ENCODE assay signal across 8 cellular contexts in the genomic region with DNA sequence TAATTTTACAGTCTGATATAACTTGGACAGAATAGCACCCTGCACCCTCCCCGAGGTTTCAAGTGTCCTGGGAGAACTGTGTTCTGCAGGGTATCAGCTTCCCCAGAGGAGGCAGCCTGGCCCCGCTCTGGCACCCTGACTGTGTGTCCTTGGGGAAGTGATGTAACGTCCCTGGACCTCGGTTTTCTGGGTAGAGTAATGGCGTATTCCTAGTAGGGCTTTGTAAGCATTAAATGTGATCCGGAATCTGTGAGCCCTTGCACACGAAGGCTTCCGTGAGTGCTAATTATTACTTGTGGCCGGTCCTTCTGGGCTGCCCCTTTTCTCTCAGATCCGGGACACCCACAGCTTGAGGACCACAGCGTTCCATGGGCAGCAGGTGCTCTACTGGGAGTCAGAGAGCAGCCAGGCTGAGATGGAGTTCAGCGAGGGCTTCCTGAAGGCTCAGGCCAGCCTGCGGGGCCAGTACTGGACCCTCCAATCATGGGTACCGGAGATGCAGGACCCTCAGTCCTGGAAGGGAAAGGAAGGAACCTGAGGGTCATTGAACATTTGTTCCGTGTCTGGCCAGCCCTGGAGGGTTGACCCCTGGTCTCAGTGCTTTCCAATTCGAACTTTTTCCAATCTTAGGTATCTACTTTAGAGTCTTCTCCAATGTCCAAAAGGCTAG. TPM values are rescaled to one million over a fixed set of nuclear protein-coding genes. Genes with fewer than 3 reads are reported as not detected.
DNase-seq lines count a peak whose midpoint lies in the region; ATAC-seq and TF ChIP-seq lines count a peak whose summit lies in the region.

No MANE protein-coding gene starts in this region.

- no peak for ATAC-seq in CD4-positive, alpha-beta T cell (ENCODE audit: poor library complexity)
- no peak for ATAC-seq in central memory CD8-positive, alpha-beta T cell (replicated peaks; ENCODE audit: extremely low read depth, poor library complexity, severe bottlenecking)
- ATAC-seq in GM18517 (IDR thresholded peaks at IDR 0.05; ENCODE audit: unreplicated experiment) = no peak

- H3K4me2 ChIP-seq in MM.1S (ENCODE audit: low read depth, low read length) = peak overlapping the region; percentile 89

- H3K27ac ChIP-seq in CD4-positive, alpha-beta T cell (ENCODE audit: low read depth, low read length) = peak overlapping the region; percentile 82
- no peak overlapping the region for H3K27ac ChIP-seq in MM.1S (ENCODE audit: low read length)

- DNase-seq in CD4-positive, alpha-beta T cell = no peak
- DNase-seq in MM.1S (no peak), neural crest cell (ENCODE audit: low read depth, low spot score) (no peak), NCI-H2029 treated with DMSO at 0.1 percent for 48 hours (lab: John Stamatoyannopoulos, UW) (no peak), KBM-7 (no peak)
- DNase-seq in central memory CD8-positive, alpha-beta T cell (ENCODE audit: low spot score in 2 of 2) = no peak
- no peak for DNase-seq in effector CD4-positive, alpha-beta T cell

- in situ Hi-C loops in KBM-7 (cut with MboI; ENCODE audit: low pct_unique_long_range_greater_than_20kb, low sequenced_read_pairs) = no loop called here

- H3F3A ChIP-seq in MM.1S (ENCODE audit: insufficient read depth, low read length) = no peaks in the 10 kb centered on the region

- H3K9ac ChIP-seq in MM.1S (ENCODE audit: low read length) = no peak overlapping the region

- TF ChIP-seq CTCF in CD4-positive, alpha-beta T cell (IDR thresholded peaks at IDR 0.05) = no peak
- TF ChIP-seq CTCF in MM.1S (IDR thresholded peaks at IDR 0.05; ENCODE audit: low read length) (no peak), neural crest cell (conservative IDR thresholded peaks at IDR 0.05) (no peak)

- H3K79me2 ChIP-seq in MM.1S (ENCODE audit: low read length) = no peaks in the 10 kb centered on the region

- POLR2A ChIA-PET in CD4-positive, alpha-beta T cell (lab: Charles Lee) = interaction anchor here (0.6 to 2.4 kb wide), 5 partner anchors 41 to 428 kb away, joined by 3 to 11 read pairs (median 4); a partner anchor contains a TSS

- peak overlapping the region; percentile 71; the same call in 1 of the 2 replicates for H3K4me3 ChIP-seq in MM.1S (ENCODE audit: low read length)

- H3K4me1 ChIP-seq in MM.1S (ENCODE audit: low read length) = peaks cover 25% of the 10 kb centered on the region

- intact Hi-C loops in CD4-positive, alpha-beta T cell (cut with DNase I, micrococcal nuclease) = loop anchor here in 1 of 2 experiments (1.0 to 2.0 kb wide), 2 partner anchors 40 to 122 kb away; a partner anchor contains a TSS

- H3K9me3 Mint-ChIP-seq in CD4-positive, alpha-beta T cell = no peaks in the 10 kb centered on the region
- H3K9me3 Mint-ChIP-seq in central memory CD8-positive, alpha-beta T cell = no peaks in the 10 kb centered on the region
- no peaks in the 10 kb centered on the region for H3K9me3 Mint-ChIP-seq in neural crest cell

- H3K36me3 Mint-ChIP-seq in CD4-positive, alpha-beta T cell (ENCODE audit: low read depth) = peaks cover 4% of the 10 kb centered on the region
- H3K36me3 Mint-ChIP-seq in central memory CD8-positive, alpha-beta T cell (ENCODE audit: insufficient read depth) = peaks cover 8% of the 10 kb centered on the region
- no peaks in the 10 kb centered on the region for H3K36me3 Mint-ChIP-seq in neural crest cell (ENCODE audit: low read depth)

- peak overlapping the region; percentile 95 for H3K4me3 Mint-ChIP-seq in CD4-positive, alpha-beta T cell
- peak overlapping the region; percentile 93 for H3K4me3 Mint-ChIP-seq in central memory CD8-positive, alpha-beta T cell
- peak overlapping the region; percentile 95 for H3K4me3 Mint-ChIP-seq in neural crest cell

- H3K27me3 ChIP-seq in CD4-positive, alpha-beta T cell (ENCODE audit: control insufficient read depth, insufficient read depth, low read length) = no peaks in the 10 kb centered on the region
- peaks cover 50% of the 10 kb centered on the region for H3K27me3 ChIP-seq in MM.1S (replicated peaks; ENCODE audit: insufficient read depth, low read length)

- no peaks in the 10 kb centered on the region for H3K9me3 ChIP-seq in CD4-positive, alpha-beta T cell (ENCODE audit: control insufficient read depth, low read length)
- H3K9me3 ChIP-seq in MM.1S (replicated peaks; ENCODE audit: insufficient read depth, low read length) = no peaks in the 10 kb centered on the region

- H3K36me3 ChIP-seq in MM.1S (replicated peaks; ENCODE audit: insufficient read depth, low read length) = no peaks in the 10 kb centered on the region

- CTCF ChIA-PET in CD4-positive, alpha-beta T cell (lab: Charles Lee) = interaction anchor here (1.5 kb wide), 1 partner anchor 42 kb away, joined by 3 read pairs; no protein-coding TSS in a partner anchor

- H3K9me2 ChIP-seq in MM.1S (replicated peaks; ENCODE audit: insufficient read depth, low read length) = no peaks in the 10 kb centered on the region

- H3K4me1 Mint-ChIP-seq in CD4-positive, alpha-beta T cell (ENCODE audit: low read depth) = peaks cover 23% of the 10 kb centered on the region
- H3K4me1 Mint-ChIP-seq in central memory CD8-positive, alpha-beta T cell = peaks cover 16% of the 10 kb centered on the region
- H3K4me1 Mint-ChIP-seq in neural crest cell = peaks cover 21% of the 10 kb centered on the region

- no peak overlapping the region for H3K27ac Mint-ChIP-seq in CD4-positive, alpha-beta T cell
- H3K27ac Mint-ChIP-seq in central memory CD8-positive, alpha-beta T cell (ENCODE audit: low read depth) = no peak overlapping the region
- no peak overlapping the region for H3K27ac Mint-ChIP-seq in neural crest cell (ENCODE audit: unreplicated experiment)

- H4K20me1 ChIP-seq in MM.1S (ENCODE audit: insufficient read depth, low read length) = no peaks in the 10 kb centered on the region

- no peaks in the 10 kb centered on the region for H3K27me3 Mint-ChIP-seq in CD4-positive, alpha-beta T cell
- H3K27me3 Mint-ChIP-seq in central memory CD8-positive, alpha-beta T cell = peaks cover 13% of the 10 kb centered on the region
- H3K27me3 Mint-ChIP-seq in neural crest cell (ENCODE audit: low read depth) = no peaks in the 10 kb centered on the region

- H2AFZ ChIP-seq in MM.1S (ENCODE audit: low read length) = no peak overlapping the region

RNA-seq across cellular contexts. Expression of a gene that starts 1.0 kb away (rescaled TPM):
- total RNA-seq in CD4-positive, alpha-beta T cell = 1 to 10 TPM; 3.7 to 3.8 TPM
- total RNA-seq in neural crest cell = 42.6 and 45.8 TPM in 2 replicates

RNA-seq across cellular contexts. Expression of a gene that starts 20.1 kb away (rescaled TPM):
- total RNA-seq in CD4-positive, alpha-beta T cell = 1 to 10 TPM; 1.8 to 3.2 TPM
- 29.0 and 30.9 TPM in 2 replicates for total RNA-seq in neural crest cell

RNA-seq across cellular contexts. Expression of a gene that starts 36.6 kb away (rescaled TPM):
- total RNA-seq in CD4-positive, alpha-beta T cell = 1 to 10 TPM; 2.2 to 2.6 TPM
- 5.8 and 6.0 TPM in 2 replicates for total RNA-seq in neural crest cell

RNA-seq across cellular contexts. Expression of a gene that starts 41.0 kb away (rescaled TPM):
- 10 to 100 TPM; 17.3 to 18.5 TPM for total RNA-seq in CD4-positive, alpha-beta T cell
- 34.0 and 35.4 TPM in 2 replicates for total RNA-seq in neural crest cell
